23 cellular contexts compared by ENCODE assay signal in the genomic region with DNA sequence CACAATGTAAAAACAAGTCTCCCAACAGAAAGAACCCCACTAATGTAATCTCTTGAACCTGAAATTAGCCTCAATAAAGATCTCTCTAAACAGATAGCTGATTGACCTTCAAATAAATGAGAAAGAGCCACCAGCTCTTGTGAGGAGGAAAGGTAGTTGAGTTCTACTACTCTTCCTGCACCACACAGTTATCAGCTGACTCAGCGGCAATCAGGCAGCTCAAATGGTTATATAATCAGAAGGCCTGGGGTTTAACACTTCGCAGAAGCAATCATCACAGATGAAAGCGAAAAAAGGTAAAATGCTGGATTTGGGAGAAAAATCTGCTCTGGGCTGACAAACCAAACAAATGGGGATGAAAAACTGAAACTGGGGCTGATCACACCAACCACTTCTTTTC.
DNase-seq lines count a peak whose midpoint lies in the region; ATAC-seq, FAIRE-seq and TF ChIP-seq lines count a peak whose summit lies in the region.
"Had no signal": no experiment of that assay in that cellular context is flagged by ENCODE, and none has a peak within 500 bp of the region (broad histone marks: within the 10 kb centered on the region; RNA-seq: fewer than 3 reads in every experiment).

No MANE protein-coding gene starts in this region.

- ATAC-seq in left cardiac atrium (peak; percentile 54 to 74), GM21390 (IDR thresholded peaks at IDR 0.05; ENCODE audit: unreplicated experiment) (no peak)
- no peak for ATAC-seq in activated T-cell treated with anti-CD3 and anti-CD28 coated beads, Interleukin-2, amount 50 U/mL, for 72 hours (replicated peaks in 1 of 2)
- ATAC-seq: esophagus mucosa, gastrocnemius medialis had no signal

- H3K4me3 Mint-ChIP-seq in astrocyte (ENCODE audit: unreplicated experiment) (no peak overlapping the region), nephron progenitor cell (no peak overlapping the region)
- no peak overlapping the region for H3K4me3 Mint-ChIP-seq in activated T-cell treated with anti-CD3 and anti-CD28 coated beads, Interleukin-2, amount 50 U/mL, for 72 hours
- H3K4me3 Mint-ChIP-seq: neural progenitor cell had no signal

- FAIRE-seq in astrocyte (lab: Jason Lieb, UNC) = no peak

- H3K4me2 ChIP-seq in astrocyte (ENCODE audit: low read length) = no peak overlapping the region
- H3K4me2 ChIP-seq: neural progenitor cell had no signal

- H3K27ac Mint-ChIP-seq in astrocyte (ENCODE audit: unreplicated experiment) = no peak overlapping the region
- H3K27ac Mint-ChIP-seq in nephron progenitor cell = peak overlapping the region; percentile 43
- H3K27ac Mint-ChIP-seq in activated T-cell treated with anti-CD3 and anti-CD28 coated beads, Interleukin-2, amount 50 U/mL, for 72 hours = no peak overlapping the region
- H3K27ac Mint-ChIP-seq: neural progenitor cell had no signal

- H3K4me1 Mint-ChIP-seq in astrocyte (ENCODE audit: low read depth, unreplicated experiment) = peaks cover 10% of the 10 kb centered on the region
- H3K4me1 Mint-ChIP-seq in nephron progenitor cell = peaks cover 46% of the 10 kb centered on the region
- peaks cover 42% of the 10 kb centered on the region for H3K4me1 Mint-ChIP-seq in activated T-cell treated with anti-CD3 and anti-CD28 coated beads, Interleukin-2, amount 50 U/mL, for 72 hours (ENCODE audit: low read depth)
- H3K4me1 Mint-ChIP-seq: neural progenitor cell had no signal

- no peak overlapping the region for H3K27ac ChIP-seq in astrocyte (ENCODE audit: low read depth, low read length)
- H3K27ac ChIP-seq: C4-2B, gastrocnemius medialis, neural progenitor cell, SJSA1 had no signal

- DNase-seq in Ammon's horn (ENCODE audit: low spot score) (peak; percentile 37), astrocyte (ENCODE audit: low read depth) (peak; percentile 20), left cardiac atrium (no peak), nephron progenitor cell (no peak), AML-193 (lab: John Stamatoyannopoulos, UW) (no peak), NCI-H2227 (lab: John Stamatoyannopoulos, UW; ENCODE audit: unreplicated experiment) (no peak)
- DNase-seq in activated T-cell treated with anti-CD3 and anti-CD28 coated beads, Interleukin-2, amount 50 U/mL, for 72 hours = no peak
- DNase-seq: ACHN; activated CD4-positive, alpha-beta T cell treated with anti-CD3 and anti-CD28 coated beads, Interleukin-2, amount 50 U/mL, for 1 hour; activated CD8-positive, alpha-beta memory T cell treated with anti-CD3 and anti-CD28 coated beads, Interleukin-2, amount 50 U/mL, for 48 hours; activated gamma-delta T cell; gastrocnemius medialis; MG63; NCI-H1436 treated with DMSO at 0.1 percent for 48 hours; NCI-H2171 treated with DMSO at 0.1 percent for 48 hours; NCI-H69; stimulated activated CD4-positive, alpha-beta T cell treated with anti-CD3 and anti-CD28 coated beads, Interleukin-12 subunit alpha, Interleukin-12 subunit beta, amount 100 ng/mL, for 4 hours had no signal

- peaks cover 7% of the 10 kb centered on the region for H3K4me1 ChIP-seq in astrocyte (ENCODE audit: insufficient read depth, low read length)
- H3K4me1 ChIP-seq: SJSA1 had no signal

- H3K27me3 Mint-ChIP-seq in astrocyte (ENCODE audit: low read depth, unreplicated experiment) = no peaks in the 10 kb centered on the region
- H3K27me3 Mint-ChIP-seq in nephron progenitor cell (ENCODE audit: low read depth, poor library complexity) = no peaks in the 10 kb centered on the region
- H3K27me3 Mint-ChIP-seq in activated T-cell treated with anti-CD3 and anti-CD28 coated beads, Interleukin-2, amount 50 U/mL, for 72 hours (ENCODE audit: low read depth) = no peaks in the 10 kb centered on the region

- H4K20me1 ChIP-seq in astrocyte (ENCODE audit: insufficient read depth, low read length) = peaks cover 47% of the 10 kb centered on the region

- H3K36me3 Mint-ChIP-seq in astrocyte (ENCODE audit: low read depth, unreplicated experiment) = peaks cover 4% of the 10 kb centered on the region
- H3K36me3 Mint-ChIP-seq in nephron progenitor cell (ENCODE audit: low read depth) = peaks cover 21% of the 10 kb centered on the region
- peaks cover 2 to 4% of the 10 kb centered on the region in 2 donors for H3K36me3 Mint-ChIP-seq in activated T-cell treated with anti-CD3 and anti-CD28 coated beads, Interleukin-2, amount 50 U/mL, for 72 hours (ENCODE audit: insufficient read depth in 2 of 2)

- H3K36me3 ChIP-seq in astrocyte (ENCODE audit: insufficient read depth, low read length) = no peaks in the 10 kb centered on the region
- H3K36me3 ChIP-seq: adrenal gland, gastrocnemius medialis, neural progenitor cell, SJSA1 had no signal

- no peak overlapping the region for H3K4me3 ChIP-seq in astrocyte (ENCODE audit: insufficient read depth, low read depth, low read length)
- H3K4me3 ChIP-seq: gastrocnemius medialis, MG63, neural progenitor cell, SJSA1 had no signal

- no peak overlapping the region for H3K9ac ChIP-seq in astrocyte (ENCODE audit: low read length)
- H3K9ac ChIP-seq: neural progenitor cell had no signal

- H3K9me3 Mint-ChIP-seq in astrocyte (ENCODE audit: unreplicated experiment) (peaks cover 2% of the 10 kb centered on the region), nephron progenitor cell (no peaks in the 10 kb centered on the region)
- H3K9me3 Mint-ChIP-seq in activated T-cell treated with anti-CD3 and anti-CD28 coated beads, Interleukin-2, amount 50 U/mL, for 72 hours = peaks cover 0 to 2% of the 10 kb centered on the region in 2 donors
- H3K9me3 Mint-ChIP-seq: neural progenitor cell had no signal

- H2AFZ ChIP-seq in astrocyte (ENCODE audit: low read depth, low read length) = no peak overlapping the region
- H2AFZ ChIP-seq: neural progenitor cell had no signal

- H3K79me2 ChIP-seq in astrocyte (ENCODE audit: insufficient read depth, low read length) = peaks cover 15% of the 10 kb centered on the region

- H3K27me3 ChIP-seq in astrocyte (ENCODE audit: insufficient read depth, low read length) = no peaks in the 10 kb centered on the region
- H3K27me3 ChIP-seq: adrenal gland, gastrocnemius medialis, MG63, neural progenitor cell, SJSA1 had no signal

- intact Hi-C loops in left cardiac atrium (cut with DNase I) = no loop called here

- TF ChIP-seq CTCF in astrocyte (IDR thresholded peaks at IDR 0.05; ENCODE audit: insufficient read depth, low read depth, low read length) (no peak), nephron progenitor cell (IDR thresholded peaks at IDR 0.05) (no peak)

- no peaks in the 10 kb centered on the region for H3K9me3 ChIP-seq in astrocyte (ENCODE audit: insufficient read depth, low read depth, low read length)
- H3K9me3 ChIP-seq: adrenal gland, gastrocnemius medialis, MG63, SJSA1 had no signal

Comparison
In these comparisons a context has a peak if more than half of its experiments do, and no peak if none do; other contexts are left out.
1. DNase-seq: peak in Ammon's horn (single experiment) and astrocyte (single experiment); none in left cardiac atrium (single experiment), nephron progenitor cell (single experiment), AML-193 (0 of 2), activated T-cell treated with anti-CD3 and anti-CD28 coated beads, Interleukin-2, amount 50 U/mL, for 72 hours (0 of 2) and NCI-H2227 (single experiment).
2. ATAC-seq: peak in left cardiac atrium (2 of 2); none in GM21390 (single experiment) and activated T-cell treated with anti-CD3 and anti-CD28 coated beads, Interleukin-2, amount 50 U/mL, for 72 hours (0 of 2).